15 cellular contexts compared by ENCODE assay signal in the genomic region with DNA sequence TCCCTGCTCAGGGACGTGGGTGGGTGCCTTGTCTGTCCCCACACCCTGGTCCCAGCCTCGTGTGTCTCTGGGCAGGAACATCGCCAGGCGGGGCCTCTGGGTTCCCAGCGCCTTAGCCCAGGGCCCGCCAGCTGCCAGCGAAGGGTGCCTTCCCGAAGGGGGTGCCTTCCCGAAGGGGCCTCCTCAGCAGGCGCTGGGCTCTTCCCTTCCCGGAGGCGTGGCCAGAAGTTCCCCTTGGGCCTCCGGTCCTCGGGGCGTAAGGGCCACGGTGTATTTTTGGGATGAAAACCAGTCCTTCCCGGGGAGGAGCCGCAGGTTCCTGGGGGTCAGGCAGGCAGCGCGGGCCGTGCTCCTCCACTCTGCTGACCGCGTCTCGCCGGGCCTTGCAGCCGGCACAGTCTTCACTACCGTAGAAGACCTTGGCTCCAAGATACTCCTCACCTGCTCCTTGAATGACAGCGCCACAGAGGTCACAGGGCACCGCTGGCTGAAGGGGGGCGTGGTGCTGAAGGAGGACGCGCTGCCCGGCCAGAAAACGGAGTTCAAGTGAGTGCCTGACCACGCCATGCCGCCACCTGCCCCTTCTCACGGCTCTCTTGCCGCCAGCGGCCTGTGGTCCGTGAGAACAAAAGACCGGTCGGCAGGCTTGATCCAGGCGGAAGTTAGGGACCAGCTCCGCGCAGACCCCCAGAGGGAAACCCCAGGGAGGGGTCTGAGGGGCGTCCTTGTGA. TPM values are rescaled to one million over a fixed set of nuclear protein-coding genes. Genes with fewer than 3 reads are reported as not detected.
DNase-seq lines count a peak whose midpoint lies in the region; TF ChIP-seq lines count a peak whose summit lies in the region.
"Had no signal": no experiment of that assay in that cellular context is flagged by ENCODE, and none has a peak within 500 bp of the region (broad histone marks: within the 10 kb centered on the region; RNA-seq: fewer than 3 reads in every experiment).

No MANE protein-coding gene starts in this region.

- H2AK5ac ChIP-seq in neuronal stem cell (ENCODE audit: low read depth, low read length) = no peak overlapping the region

- H2BK5ac ChIP-seq in neuronal stem cell (ENCODE audit: low read length) = no peak overlapping the region

- H3K4me2 ChIP-seq in neuronal stem cell (ENCODE audit: insufficient read depth, low read length, poor library complexity, severe bottlenecking) = no peak overlapping the region
- H3K4me2 ChIP-seq: KMS-11 had no signal

- peaks cover 13 to 17% of the 10 kb centered on the region in 2 donors for H3K4me1 ChIP-seq in neuronal stem cell (ENCODE audit: control insufficient read depth in 2 of 2, insufficient read depth in 1 of 2, low read depth in 1 of 2, low read length in 2 of 2)

- no peaks in the 10 kb centered on the region for H3K36me3 Mint-ChIP-seq in chondrocyte (ENCODE audit: low read depth)

- H3K14ac ChIP-seq in neuronal stem cell (ENCODE audit: low read length) = no peak overlapping the region

- no peaks in the 10 kb centered on the region for H3K9me3 ChIP-seq in neuronal stem cell (replicated peaks in 1 of 2; ENCODE audit: control insufficient read depth in 2 of 2, insufficient read depth in 1 of 2, low read depth in 1 of 2, low read length in 2 of 2)

- H3K9ac ChIP-seq in neuronal stem cell (ENCODE audit: low read depth, low read length, poor library complexity) = peak overlapping the region; percentile 44
- H3K9ac ChIP-seq: KMS-11 had no signal

- H3K23ac ChIP-seq in neuronal stem cell (ENCODE audit: low read depth, low read length, poor library complexity) = peak overlapping the region; percentile 34

- WGBS in neuronal stem cell (ENCODE audit: extremely low coverage in 2 of 2, insufficient read length in 2 of 2, insufficient replicate concordance in 1 of 2), 2 donors = no CpG with 5 or more reads among the region's 46 CpGs

- H3K36me3 ChIP-seq in neuronal stem cell (replicated peaks in 1 of 2; ENCODE audit: control insufficient read depth in 2 of 2, insufficient read depth in 2 of 2, low read length in 2 of 2) = peaks cover 50 to 80% of the 10 kb centered on the region in 2 donors

- H3K27ac ChIP-seq in angular gyrus (ENCODE audit: low read depth, low read length) (peak overlapping the region; percentile 2), neuronal stem cell (replicated peaks; ENCODE audit: low read length) (no peak overlapping the region)
- H3K27ac ChIP-seq: KMS-11 had no signal

- H3K27me3 Mint-ChIP-seq in chondrocyte (ENCODE audit: low read depth) = no peaks in the 10 kb centered on the region

- H3K4me3 ChIP-seq in neuronal stem cell (ENCODE audit: low read length in 2 of 2) = no peak overlapping the region

- no peak for TF ChIP-seq CTCF in chondrocyte (IDR thresholded peaks at IDR 0.05)

- H2BK15ac ChIP-seq in neuronal stem cell (ENCODE audit: low read length) = no peak overlapping the region

- no peak overlapping the region for H4K91ac ChIP-seq in neuronal stem cell (ENCODE audit: low read depth, low read length, poor library complexity)

- H3K4me3 Mint-ChIP-seq in chondrocyte (ENCODE audit: unreplicated experiment) = no peak overlapping the region

- no peak overlapping the region for H3K4ac ChIP-seq in neuronal stem cell (ENCODE audit: low read length)

- H3K9me3 Mint-ChIP-seq in chondrocyte (ENCODE audit: low read depth) = no peaks in the 10 kb centered on the region

- no peak overlapping the region for H2BK120ac ChIP-seq in neuronal stem cell (ENCODE audit: low read depth, low read length)

- no peak overlapping the region for H2AFZ ChIP-seq in neuronal stem cell (ENCODE audit: low read length)

- H2BK12ac ChIP-seq in neuronal stem cell (ENCODE audit: low read length) = no peak overlapping the region

- no peaks in the 10 kb centered on the region for H3K27me3 ChIP-seq in neuronal stem cell (ENCODE audit: control insufficient read depth in 3 of 3, insufficient read depth in 3 of 3, low read depth in 1 of 3, low read length in 3 of 3)

- H3K18ac ChIP-seq in neuronal stem cell (ENCODE audit: low read length) = no peak overlapping the region

- peak; percentile 81 for DNase-seq in chondrocyte (ENCODE audit: low spot score)
- DNase-seq in neuronal stem cell (ENCODE audit: low spot score) = no peak
- DNase-seq in stimulated activated CD4-positive, alpha-beta T cell treated with anti-CD3 and anti-CD28 coated beads, Interleukin-2, amount 100 ng/mL, for 48 hours = no peak
- no peak for DNase-seq in RKO (ENCODE audit: low spot score)
- DNase-seq: COR-L47, EL, NCI-H1048, NCI-H1436 treated with DMSO at 0.1 percent for 48 hours, NCI-H2029 treated with DMSO at 0.1 percent for 48 hours, NCI-H2171 treated with DMSO at 0.1 percent for 48 hours, NCI-H446 treated with DMSO at 0.1 percent for 48 hours, NCI-H748 treated with DMSO at 0.1 percent for 48 hours had no signal

- H3K4me1 Mint-ChIP-seq in chondrocyte (ENCODE audit: low read depth) = peaks cover 28% of the 10 kb centered on the region

- no peak overlapping the region for H4K8ac ChIP-seq in neuronal stem cell (ENCODE audit: low read depth, low read length)

- H3K79me1 ChIP-seq in neuronal stem cell (ENCODE audit: low read depth, low read length) = peaks cover 32% of the 10 kb centered on the region

- no peak overlapping the region for H3K27ac Mint-ChIP-seq in chondrocyte (ENCODE audit: unreplicated experiment)

RNA-seq across cellular contexts. Expression of a gene that starts 6.9 kb away (rescaled TPM):
- 440 to 503 TPM (median 452 TPM) in 3 replicates for total RNA-seq in chondrocyte
- 596 TPM for polyA plus RNA-seq in neuronal stem cell (2013, experiment 1 of 2)
- 585 TPM for polyA plus RNA-seq in neuronal stem cell (2013, experiment 2 of 2)

RNA-seq across cellular contexts. Expression of a gene that starts 10.4 kb away (rescaled TPM):
- 6.2 to 6.8 TPM (median 6.7 TPM) in 3 replicates for total RNA-seq in chondrocyte
- polyA plus RNA-seq in neuronal stem cell (2013, experiment 1 of 2) = 0.10 TPM
- 0.10 TPM for polyA plus RNA-seq in neuronal stem cell (2013, experiment 2 of 2)

RNA-seq across cellular contexts. Expression of a gene that starts 35.4 kb away (rescaled TPM):
- total RNA-seq in chondrocyte = not detected in 3 replicates
- polyA plus RNA-seq in neuronal stem cell (2013, experiment 1 of 2) = 0.04 TPM
- 0.06 TPM for polyA plus RNA-seq in neuronal stem cell (2013, experiment 2 of 2)
- total RNA-seq: H4 had no signal

RNA-seq across cellular contexts. Expression of a gene that starts 47.7 kb away (rescaled TPM):
- total RNA-seq in chondrocyte = 41.4 to 71.1 TPM (median 66.9 TPM) in 3 replicates
- polyA plus RNA-seq in neuronal stem cell (2013, experiment 1 of 2) = 109 TPM
- 105 TPM for polyA plus RNA-seq in neuronal stem cell (2013, experiment 2 of 2)

RNA-seq across cellular contexts. Expression of a gene that starts 54.1 kb away (rescaled TPM):
- 27.3 to 35.8 TPM (median 35.5 TPM) in 3 replicates for total RNA-seq in chondrocyte
- polyA plus RNA-seq in neuronal stem cell (2013, experiment 1 of 2) = 50.0 TPM
- 45.6 TPM for polyA plus RNA-seq in neuronal stem cell (2013, experiment 2 of 2)
